In genomic region chr11:99015634-99016454, GRCh38 we compare ENCODE assay signal across 8 cellular contexts. TPM values are rescaled to one million over a fixed set of nuclear protein-coding genes. Genes with fewer than 3 reads are reported as not detected.
DNase-seq lines count a peak whose midpoint lies in the region; ATAC-seq and TF ChIP-seq lines count a peak whose summit lies in the region.

No MANE protein-coding gene starts in this region.

- H3K27ac ChIP-seq in HEK293 (ENCODE audit: extremely low read depth, low read depth, low read length) (no peak overlapping the region), transverse colon (no peak overlapping the region)

- intact Hi-C loops in transverse colon (cut with DNase I; ENCODE audit: low total_unique reads), result no loop called here

- WGBS in transverse colon (ENCODE audit: low coverage in 1 of 2), 2 donors, result 11 to 13% methylated on average over 3 of the region's 3 CpGs

- H3K4me3 Mint-ChIP-seq in immature natural killer cell, result no peak overlapping the region

- H3K4me1 ChIP-seq in HEK293 (ENCODE audit: control insufficient read depth, insufficient read depth, low read length) (no peaks in the 10 kb centered on the region), adipocyte (ENCODE audit: control insufficient read depth, insufficient read depth, low read length) (no peaks in the 10 kb centered on the region), transverse colon (peaks cover 0 to 8% (median under 1%) of the 10 kb centered on the region in 4 donors)

- no peak overlapping the region for H3K9ac ChIP-seq in adipocyte (ENCODE audit: low read length)

- no peaks in the 10 kb centered on the region for H3K9me3 ChIP-seq in HEK293 (ENCODE audit: control insufficient read depth, insufficient read depth, low read depth, low read length)
- H3K9me3 ChIP-seq in adipocyte (ENCODE audit: control insufficient read depth, low read length), result no peaks in the 10 kb centered on the region
- H3K9me3 ChIP-seq in transverse colon, result no peaks in the 10 kb centered on the region

- in situ Hi-C loops in transverse colon (cut with MboI; ENCODE audit: low pct_ligation_motif_present in 1 of 4, low pct_unique_long_range_greater_than_20kb in 1 of 4, low sequenced_read_pairs in 3 of 4), result no loop called here

- H3K27ac Mint-ChIP-seq in immature natural killer cell, result no peak overlapping the region

- DNase-seq in activated CD4-positive, CD25-positive, alpha-beta regulatory T cell (lab: John Stamatoyannopoulos, UW), result no peak
- DNase-seq in NCI-H146 treated with DMSO at 0.1 percent for 48 hours (lab: John Stamatoyannopoulos, UW; ENCODE audit: unreplicated experiment), result peak; percentile 61
- peak; percentile 78 for DNase-seq in adipocyte (ENCODE audit: low read depth)
- peak; percentile 3 to 6 (median 4) for DNase-seq in immature natural killer cell
- DNase-seq in transverse colon, result no peak
- DNase-seq in islet precursor cell, result no peak

- no peak overlapping the region for H3K4me3 ChIP-seq in HEK293 (ENCODE audit: low read depth, low read length)
- H3K4me3 ChIP-seq in adipocyte (ENCODE audit: low read length), result no peak overlapping the region
- no peak overlapping the region for H3K4me3 ChIP-seq in transverse colon

- H3K27me3 ChIP-seq in adipocyte (replicated peaks; ENCODE audit: control insufficient read depth, insufficient read depth, low read length) (peaks cover 21% of the 10 kb centered on the region), transverse colon (peaks cover 27% of the 10 kb centered on the region)

- H3K4me1 Mint-ChIP-seq in immature natural killer cell, result peaks cover 0 to 5% of the 10 kb centered on the region in 2 donors

- no peak for TF ChIP-seq EP300 in transverse colon (IDR thresholded peaks at IDR 0.05; ENCODE audit: low read depth)

- peak; percentile 26; the same call in 1 of the 2 replicates for TF ChIP-seq CTCF in HEK293 (tag by site-specific recombination; IDR thresholded peaks at IDR 0.05)
- TF ChIP-seq CTCF in transverse colon (IDR thresholded peaks at IDR 0.05), result peak; percentile 60 to 89 (median 78)

- peak; percentile 30 to 35 for ATAC-seq in activated CD4-positive, CD25-positive, alpha-beta regulatory T cell treated with anti-CD3 and anti-CD28 coated beads, Interleukin-2, amount 50 U/mL, for 24 hours

- no peak for TF ChIP-seq POLR2A in transverse colon (IDR thresholded peaks at IDR 0.05)

- POLR2A ChIA-PET in HEK293 (lab: Yijun Ruan, JAX), result no interaction called here

- peaks cover 4 to 20% (median 7%) of the 10 kb centered on the region in 6 donors for H3K9me3 Mint-ChIP-seq in immature natural killer cell

- peaks cover 0 to 6% (median 5%) of the 10 kb centered on the region in 3 donors for H3K27me3 Mint-ChIP-seq in immature natural killer cell (ENCODE audit: low read depth in 3 of 3)

- H3K36me3 Mint-ChIP-seq in immature natural killer cell, result no peaks in the 10 kb centered on the region

- CTCF ChIA-PET in HEK293 (lab: Yijun Ruan, JAX), result interaction anchor here (0.5 to 4.3 kb wide), 17 partner anchors 9 to 1843 kb away, joined by 3 to 16 read pairs (median 3); no protein-coding TSS in a partner anchor

- H3K36me3 ChIP-seq in HEK293 (ENCODE audit: control insufficient read depth in 2 of 2, insufficient read depth in 1 of 2, low read length in 2 of 2) (no peaks in the 10 kb centered on the region), adipocyte (ENCODE audit: control insufficient read depth, insufficient read depth, low read length, severe bottlenecking) (no peaks in the 10 kb centered on the region), transverse colon (no peaks in the 10 kb centered on the region)

TF ChIP-seq in HEK293, 187 proteins besides CTCF, POLR2A, EP300 and RAD21:
- TF ChIP-seq ZNF37A (tag by site-specific recombination; IDR thresholded peaks at IDR 0.05) (no peak), ZNF654 (tag by site-specific recombination; IDR thresholded peaks at IDR 0.05; ENCODE audit: low read depth) (peak; percentile 78)

RNA-seq across cellular contexts. Expression of gene CNTN5, which starts 4.9 kb away (rescaled TPM):
- polyA plus RNA-seq in immature natural killer cell, result not detected
- under 1 TPM in 1 of 4 donors, not detected in 3; 0.14 TPM for total RNA-seq in transverse colon

Comparison
In these comparisons a context has a peak if more than half of its experiments do, and no peak if none do; other contexts are left out.
1. DNase-seq: peak in NCI-H146 treated with DMSO at 0.1 percent for 48 hours (single experiment), adipocyte (single experiment) and immature natural killer cell (3 of 3); none in activated CD4-positive, CD25-positive, alpha-beta regulatory T cell (0 of 4), transverse colon (single experiment) and islet precursor cell (single experiment).